Comparison of ENCODE assay signal across 1 cellular context in genomic region chr2:127877136-127877535, GRCh38.
TF ChIP-seq lines count a peak whose summit lies in the region.

No MANE protein-coding gene starts in this region.

TF ChIP-seq in HepG2, 621 proteins besides CTCF, POLR2A, EP300 and RAD21:
- TF ChIP-seq MZF1 (CRISPR knock-in tag; IDR thresholded peaks at IDR 0.05; ENCODE audit: borderline replicate concordance) (no peak), BCL3 (CRISPR knock-in tag; IDR thresholded peaks at IDR 0.05) (no peak), MIXL1 (CRISPR knock-in tag; IDR thresholded peaks at IDR 0.05) (no peak), ADNP (CRISPR knock-in tag; IDR thresholded peaks at IDR 0.05) (no peak), ZSCAN20 (CRISPR knock-in tag; IDR thresholded peaks at IDR 0.05; ENCODE audit: borderline replicate concordance) (no peak), ZSCAN30 (CRISPR knock-in tag; IDR thresholded peaks at IDR 0.05) (0 out of 2 replicates have a peak, but pooled peaks have one; percentile 24)
- TF ChIP-seq, protein P1, sequence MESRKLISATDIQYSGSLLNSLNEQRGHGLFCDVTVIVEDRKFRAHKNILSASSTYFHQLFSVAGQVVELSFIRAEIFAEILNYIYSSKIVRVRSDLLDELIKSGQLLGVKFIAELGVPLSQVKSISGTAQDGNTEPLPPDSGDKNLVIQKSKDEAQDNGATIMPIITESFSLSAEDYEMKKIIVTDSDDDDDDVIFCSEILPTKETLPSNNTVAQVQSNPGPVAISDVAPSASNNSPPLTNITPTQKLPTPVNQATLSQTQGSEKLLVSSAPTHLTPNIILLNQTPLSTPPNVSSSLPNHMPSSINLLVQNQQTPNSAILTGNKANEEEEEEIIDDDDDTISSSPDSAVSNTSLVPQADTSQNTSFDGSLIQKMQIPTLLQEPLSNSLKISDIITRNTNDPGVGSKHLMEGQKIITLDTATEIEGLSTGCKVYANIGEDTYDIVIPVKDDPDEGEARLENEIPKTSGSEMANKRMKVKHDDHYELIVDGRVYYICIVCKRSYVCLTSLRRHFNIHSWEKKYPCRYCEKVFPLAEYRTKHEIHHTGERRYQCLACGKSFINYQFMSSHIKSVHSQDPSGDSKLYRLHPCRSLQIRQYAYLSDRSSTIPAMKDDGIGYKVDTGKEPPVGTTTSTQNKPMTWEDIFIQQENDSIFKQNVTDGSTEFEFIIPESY (CRISPR knock-in tag; IDR thresholded peaks at IDR 0.05) = peak; percentile 74
- TF ChIP-seq, protein P2, sequence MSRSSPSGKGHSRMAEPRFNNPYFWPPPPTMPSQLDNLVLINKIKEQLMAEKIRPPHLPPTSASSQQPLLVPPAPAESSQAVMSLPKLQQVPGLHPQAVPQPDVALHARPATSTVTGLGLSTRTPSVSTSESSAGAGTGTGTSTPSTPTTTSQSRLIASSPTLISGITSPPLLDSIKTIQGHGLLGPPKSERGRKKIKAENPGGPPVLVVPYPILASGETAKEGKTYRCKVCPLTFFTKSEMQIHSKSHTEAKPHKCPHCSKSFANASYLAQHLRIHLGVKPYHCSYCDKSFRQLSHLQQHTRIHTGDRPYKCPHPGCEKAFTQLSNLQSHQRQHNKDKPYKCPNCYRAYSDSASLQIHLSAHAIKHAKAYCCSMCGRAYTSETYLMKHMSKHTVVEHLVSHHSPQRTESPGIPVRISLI (CRISPR knock-in tag; IDR thresholded peaks at IDR 0.05; ENCODE audit: borderline replicate concordance) = peak; percentile 70
